In the genomic region with DNA sequence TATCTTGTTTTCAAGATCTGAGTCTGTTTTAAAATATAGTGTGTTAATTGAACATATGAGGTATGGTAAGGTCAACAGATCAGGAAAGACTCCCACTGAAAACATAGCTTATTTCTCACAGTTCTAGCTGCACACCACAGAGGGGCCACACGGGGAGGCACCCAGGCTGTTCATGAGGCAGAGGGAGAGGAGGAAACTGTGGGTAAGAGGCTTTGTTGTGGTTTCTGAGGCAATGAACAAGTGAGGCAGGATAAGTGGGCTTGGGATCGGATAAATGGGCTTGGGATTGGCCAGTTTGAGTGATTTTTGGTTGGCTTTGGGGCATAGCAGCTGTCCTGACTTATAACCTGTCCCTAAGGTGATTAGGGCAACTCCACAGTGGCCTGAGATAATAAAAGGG, we compare ENCODE assay signal across 15 cellular contexts.
"Had no signal": no experiment of that assay in that cellular context is flagged by ENCODE, and none has a peak within 500 bp of the region (broad histone marks: within the 10 kb centered on the region; RNA-seq: fewer than 3 reads in every experiment).

No MANE protein-coding gene starts in this region.

- H3K27ac Mint-ChIP-seq: activated CD4-positive, alpha-beta memory T cell treated with anti-CD3 and anti-CD28 coated beads for 36 hours; activated naive CD8-positive, alpha-beta T cell treated with anti-CD3 and anti-CD28 coated beads for 36 hours; activated T-cell treated with anti-CD3 and anti-CD28 coated beads, Interleukin-2, amount 50 U/mL, for 72 hours; dendritic cell treated with granulocyte-macrophage colony-stimulating factor and Interleukin-4, amounts not matched to agents 40 ng/mL and 50 ng/mL, for 4 days; effector memory CD8-positive, alpha-beta T cell had no signal

- H3K9me3 Mint-ChIP-seq: activated naive CD8-positive, alpha-beta T cell treated with anti-CD3 and anti-CD28 coated beads for 36 hours; dendritic cell treated with granulocyte-macrophage colony-stimulating factor and Interleukin-4, amounts not matched to agents 40 ng/mL and 50 ng/mL, for 4 days had no signal

- H3K4me2 ChIP-seq: hepatocyte had no signal

- H3K9me3 ChIP-seq: ovary, upper lobe of left lung had no signal

- ATAC-seq: activated T-cell treated with anti-CD3 and anti-CD28 coated beads, Interleukin-2, amount 50 U/mL, for 72 hours; effector memory CD8-positive, alpha-beta T cell had no signal

- H3K4me3 ChIP-seq: hepatocyte, ovary, upper lobe of left lung had no signal

- H3K27me3 Mint-ChIP-seq: activated CD4-positive, alpha-beta memory T cell treated with anti-CD3 and anti-CD28 coated beads for 36 hours; activated naive CD8-positive, alpha-beta T cell treated with anti-CD3 and anti-CD28 coated beads for 36 hours; dendritic cell treated with granulocyte-macrophage colony-stimulating factor and Interleukin-4, amounts not matched to agents 40 ng/mL and 50 ng/mL, for 4 days; effector memory CD8-positive, alpha-beta T cell had no signal

- H3K4me3 Mint-ChIP-seq: activated CD4-positive, alpha-beta memory T cell treated with anti-CD3 and anti-CD28 coated beads for 36 hours; activated naive CD8-positive, alpha-beta T cell treated with anti-CD3 and anti-CD28 coated beads for 36 hours; activated T-cell treated with anti-CD3 and anti-CD28 coated beads, Interleukin-2, amount 50 U/mL, for 72 hours; dendritic cell treated with granulocyte-macrophage colony-stimulating factor and Interleukin-4, amounts not matched to agents 40 ng/mL and 50 ng/mL, for 4 days; effector memory CD8-positive, alpha-beta T cell had no signal

- H3K4me1 Mint-ChIP-seq: activated naive CD8-positive, alpha-beta T cell treated with anti-CD3 and anti-CD28 coated beads for 36 hours had no signal

- H3K36me3 Mint-ChIP-seq: activated CD4-positive, alpha-beta memory T cell treated with anti-CD3 and anti-CD28 coated beads for 36 hours; activated naive CD8-positive, alpha-beta T cell treated with anti-CD3 and anti-CD28 coated beads for 36 hours had no signal

- H3K79me2 ChIP-seq: hepatocyte had no signal

- H3K4me1 ChIP-seq: upper lobe of left lung had no signal

- H3K27ac ChIP-seq: hepatocyte, ovary, upper lobe of left lung had no signal

- DNase-seq: activated CD4-positive, alpha-beta memory T cell treated with anti-CD3 and anti-CD28 coated beads for 36 hours; activated gamma-delta T cell treated with Interleukin-2 at 50 U/mL for 16 hours; activated naive CD8-positive, alpha-beta T cell treated with anti-CD3 and anti-CD28 coated beads for 36 hours; activated T-cell treated with anti-CD3 and anti-CD28 coated beads, Interleukin-2, amount 50 U/mL, for 72 hours; cerebellar nuclear complex; effector memory CD8-positive, alpha-beta T cell; erythroblast; kidney glomerular epithelial cell; mesendoderm; ovary; stimulated activated CD4-positive, alpha-beta T cell treated with anti-CD3 and anti-CD28 coated beads, Interleukin-12 subunit alpha, Interleukin-12 subunit beta, amount 100 ng/mL, for 4 hours; stimulated activated naive CD4-positive, alpha-beta T cell; upper lobe of left lung had no signal

- H3K27me3 ChIP-seq: hepatocyte, ovary, upper lobe of left lung had no signal

- H2AFZ ChIP-seq: hepatocyte had no signal

- H3K36me3 ChIP-seq: ovary, upper lobe of left lung had no signal
